ENCODE assay signal across 18 cellular contexts in genomic region chr1:53076721-53077598, GRCh38. TPM values are rescaled to one million over a fixed set of nuclear protein-coding genes. Genes with fewer than 3 reads are reported as not detected.
DNase-seq lines count a peak whose midpoint lies in the region; ATAC-seq, FAIRE-seq and TF ChIP-seq lines count a peak whose summit lies in the region.
"Had no signal": no experiment of that assay in that cellular context is flagged by ENCODE, and none has a peak within 500 bp of the region (broad histone marks: within the 10 kb centered on the region; RNA-seq: fewer than 3 reads in every experiment).

No MANE protein-coding gene starts in this region.

- H3K9me3 ChIP-seq in right atrium auricular region (no peaks in the 10 kb centered on the region), kidney (ENCODE audit: control insufficient read depth in 1 of 2, low read length in 2 of 2) (no peaks in the 10 kb centered on the region), esophagus squamous epithelium (no peaks in the 10 kb centered on the region)
- H3K9me3 ChIP-seq: Caco-2 had no signal

- no peak for TF ChIP-seq POLR2A in esophagus squamous epithelium (IDR thresholded peaks at IDR 0.05)

- H3K9ac ChIP-seq in kidney (ENCODE audit: low read length in 2 of 2) = no peak overlapping the region

- H3K27me3 ChIP-seq in right atrium auricular region = no peaks in the 10 kb centered on the region
- no peaks in the 10 kb centered on the region for H3K27me3 ChIP-seq in esophagus squamous epithelium

- intact Hi-C loops in Right ventricle myocardium inferior (cut with DNase I) = no loop called here
- intact Hi-C loops in kidney (cut with DNase I) = no loop called here
- intact Hi-C loops in posterior vena cava (cut with DNase I) = no loop called here
- intact Hi-C loops in esophagus squamous epithelium (cut with DNase I) = no loop called here

- H3K36me3 ChIP-seq in right atrium auricular region (peaks cover 16% of the 10 kb centered on the region), kidney (ENCODE audit: control insufficient read depth in 1 of 2, insufficient read depth in 2 of 2, low read length in 2 of 2) (no peaks in the 10 kb centered on the region), esophagus squamous epithelium (peaks cover 0 to 32% (median 0%) of the 10 kb centered on the region in 3 donors)

- DNase-seq in Right ventricle myocardium inferior (ENCODE audit: missing footprints) = peak; percentile 66
- DNase-seq in right atrium auricular region (ENCODE audit: low spot score) = no peak
- peak; percentile 67 for DNase-seq in kidney
- peak; percentile 64 for DNase-seq in posterior vena cava (ENCODE audit: low spot score)
- DNase-seq in GM13977 (ENCODE audit: low spot score) = no peak
- DNase-seq in H4 (ENCODE audit: low spot score) = no peak
- no peak for DNase-seq in NK-92 (lab: John Stamatoyannopoulos, UW; ENCODE audit: unreplicated experiment)
- DNase-seq in esophagus squamous epithelium (lab: John Stamatoyannopoulos, UW) = no peak
- DNase-seq: C1 segment of cervical spinal cord, HCEC 1CT, IMR-90, Kasumi-1, NCI-H2029, NCI-H2171 treated with DMSO at 0.1 percent for 48 hours, NCI-H510A had no signal

- H3K4me3 ChIP-seq in right atrium auricular region = no peak overlapping the region
- no peak overlapping the region for H3K4me3 ChIP-seq in kidney (ENCODE audit: low read length in 2 of 2)
- no peak overlapping the region for H3K4me3 ChIP-seq in esophagus squamous epithelium

- no peak overlapping the region for H3K27ac ChIP-seq in right atrium auricular region
- H3K27ac ChIP-seq in kidney (ENCODE audit: low read depth in 2 of 2, low read length in 2 of 2) = no peak overlapping the region
- H3K27ac ChIP-seq in esophagus squamous epithelium = no peak overlapping the region

- no peak for ATAC-seq in Right ventricle myocardium inferior

- no peak for FAIRE-seq in kidney (lab: Jason Lieb, UNC)
- FAIRE-seq: A204.1, GM18507 had no signal

- H3K4me1 ChIP-seq in right atrium auricular region (no peaks in the 10 kb centered on the region), kidney (ENCODE audit: control insufficient read depth in 1 of 2, insufficient read depth in 1 of 2, low read depth in 1 of 2, low read length in 2 of 2) (no peaks in the 10 kb centered on the region), esophagus squamous epithelium (no peaks in the 10 kb centered on the region)
- H3K4me1 ChIP-seq: Caco-2 had no signal

- TF ChIP-seq CTCF in right atrium auricular region (IDR thresholded peaks at IDR 0.05) = no peak
- TF ChIP-seq CTCF in kidney (IDR thresholded peaks at IDR 0.05; ENCODE audit: borderline replicate concordance, extremely low read depth, insufficient read depth) = no peak
- no peak for TF ChIP-seq CTCF in GM13977 (IDR thresholded peaks at IDR 0.05; ENCODE audit: extremely low read depth, insufficient read depth, missing control alignments)
- TF ChIP-seq CTCF in esophagus squamous epithelium (IDR thresholded peaks at IDR 0.05) = no peak

- 63 to 78% methylated on average over 7 to 15 of the region's 19 CpGs for WGBS in esophagus squamous epithelium, 2 donors

- in situ Hi-C loops in GM13977 (cut with MboI; ENCODE audit: low pct_unique_long_range_greater_than_20kb, low sequenced_read_pairs, unreplicated experiment) = no loop called here

RNA-seq across cellular contexts. Expression of gene PODN, which starts 14.9 kb away (rescaled TPM):
- total RNA-seq in Right ventricle myocardium inferior (35.3 TPM), right atrium auricular region (10 to 100 TPM; 44.1 to 47.2 TPM), kidney (8.1 TPM), posterior vena cava (100 to 1,000 TPM; 155 to 285 TPM), esophagus squamous epithelium (100 to 1,000 TPM in 1 of 4 donors, 10 to 100 TPM in 2, 1 to 10 TPM in 1; 5.1 to 107 (median 19.0) TPM)
- polyA plus RNA-seq in kidney (ENCODE audit: insufficient read depth, low read depth, low replicate concordance) = 1.4 TPM
- 0.10 TPM in 1 of 2 replicates, not detected in the other for total RNA-seq in H4 (2014; rRNA removed; shearing (Covaris generic))
- total RNA-seq: Caco-2 had no signal

Comparison
In these comparisons a context has a peak if more than half of its experiments do, and no peak if none do; other contexts are left out.
1. DNase-seq: peak in Right ventricle myocardium inferior (single experiment), kidney (single experiment) and posterior vena cava (single experiment); none in right atrium auricular region (single experiment), GM13977 (single experiment), H4 (single experiment), NK-92 (single experiment) and esophagus squamous epithelium (single experiment).